Comparison of ENCODE assay signal across 1 cellular context in genomic region chr2:196148736-196149135, GRCh38.
TF ChIP-seq lines count a peak whose summit lies in the region.

No MANE protein-coding gene starts in this region.

TF ChIP-seq in IMR-90, 13 proteins besides CTCF, POLR2A, EP300 and RAD21:
- no peak for TF ChIP-seq MAZ (IDR thresholded peaks at IDR 0.05; ENCODE audit: borderline replicate concordance, low read depth, low read length)
- TF ChIP-seq RFX5 (IDR thresholded peaks at IDR 0.05; ENCODE audit: low read depth, low read length) = no peak
- no peak for TF ChIP-seq NFE2L2 (IDR thresholded peaks at IDR 0.05; ENCODE audit: low read depth, low read length)
- no peak for TF ChIP-seq MAFK (IDR thresholded peaks at IDR 0.05; ENCODE audit: low read depth, low read length)
- no peak for TF ChIP-seq RCOR1 (IDR thresholded peaks at IDR 0.05; ENCODE audit: insufficient replicate concordance, low read length)
- no peak for TF ChIP-seq CEBPB (IDR thresholded peaks at IDR 0.05; ENCODE audit: low read depth, low read length)
- no peak for TF ChIP-seq FOS (IDR thresholded peaks at IDR 0.05; ENCODE audit: low read depth, low read length)
- TF ChIP-seq USF2 (IDR thresholded peaks at IDR 0.05; ENCODE audit: low read depth, low read length) = no peak
- TF ChIP-seq MXI1 (IDR thresholded peaks at IDR 0.05; ENCODE audit: borderline replicate concordance, low read depth, low read length) = no peak
- TF ChIP-seq BHLHE40 (IDR thresholded peaks at IDR 0.05; ENCODE audit: low read depth, low read length) = no peak
- TF ChIP-seq CHD1 (IDR thresholded peaks at IDR 0.05; ENCODE audit: low read depth, low read length) = no peak
- TF ChIP-seq ELK1 (IDR thresholded peaks at IDR 0.05; ENCODE audit: borderline replicate concordance, low read depth, low read length) = no peak
